Comparison of ENCODE assay signal across 1 cellular context in the genomic region with DNA sequence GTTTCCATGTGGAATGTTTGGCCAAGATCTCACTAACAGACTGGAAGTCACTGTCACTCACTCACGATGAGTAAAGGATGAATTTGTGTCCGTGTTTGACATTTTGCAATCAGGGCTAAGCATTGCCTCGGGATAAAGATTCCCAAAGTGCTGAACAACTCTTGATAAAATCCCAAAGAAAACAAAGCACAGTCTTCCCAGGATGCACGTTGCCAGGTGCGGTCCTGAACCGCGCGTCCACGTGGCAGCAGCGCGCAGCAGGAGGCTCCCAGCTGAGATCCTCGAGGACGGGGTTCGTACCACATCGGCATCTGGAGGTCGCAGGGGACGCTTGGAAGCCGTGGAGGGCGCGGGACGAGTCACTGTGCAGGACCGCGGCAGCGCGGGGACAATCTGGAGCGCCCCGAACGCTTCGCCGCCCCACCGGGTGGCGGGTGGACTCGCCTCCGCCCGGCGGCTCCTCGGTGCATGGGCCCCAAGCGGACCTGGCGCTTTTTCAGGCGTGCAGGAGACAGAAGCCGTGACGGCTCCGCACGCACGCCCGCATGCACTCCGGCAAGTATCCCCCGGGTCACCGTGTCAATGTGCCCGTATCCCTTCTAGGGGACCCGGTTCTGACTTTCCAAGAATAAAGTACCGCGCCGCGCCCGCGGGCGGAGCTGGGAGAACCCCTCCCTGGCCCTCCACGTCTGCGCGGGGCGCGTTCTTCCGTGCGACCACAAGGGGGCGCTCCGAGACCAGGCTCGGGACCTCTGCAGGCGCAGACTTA.
TF ChIP-seq lines count a peak whose summit lies in the region.

No MANE protein-coding gene starts in this region.

TF ChIP-seq in K562, 482 proteins besides CTCF, POLR2A, EP300 and RAD21 (continued from another document and continues in another):
- TF ChIP-seq, protein P1, sequence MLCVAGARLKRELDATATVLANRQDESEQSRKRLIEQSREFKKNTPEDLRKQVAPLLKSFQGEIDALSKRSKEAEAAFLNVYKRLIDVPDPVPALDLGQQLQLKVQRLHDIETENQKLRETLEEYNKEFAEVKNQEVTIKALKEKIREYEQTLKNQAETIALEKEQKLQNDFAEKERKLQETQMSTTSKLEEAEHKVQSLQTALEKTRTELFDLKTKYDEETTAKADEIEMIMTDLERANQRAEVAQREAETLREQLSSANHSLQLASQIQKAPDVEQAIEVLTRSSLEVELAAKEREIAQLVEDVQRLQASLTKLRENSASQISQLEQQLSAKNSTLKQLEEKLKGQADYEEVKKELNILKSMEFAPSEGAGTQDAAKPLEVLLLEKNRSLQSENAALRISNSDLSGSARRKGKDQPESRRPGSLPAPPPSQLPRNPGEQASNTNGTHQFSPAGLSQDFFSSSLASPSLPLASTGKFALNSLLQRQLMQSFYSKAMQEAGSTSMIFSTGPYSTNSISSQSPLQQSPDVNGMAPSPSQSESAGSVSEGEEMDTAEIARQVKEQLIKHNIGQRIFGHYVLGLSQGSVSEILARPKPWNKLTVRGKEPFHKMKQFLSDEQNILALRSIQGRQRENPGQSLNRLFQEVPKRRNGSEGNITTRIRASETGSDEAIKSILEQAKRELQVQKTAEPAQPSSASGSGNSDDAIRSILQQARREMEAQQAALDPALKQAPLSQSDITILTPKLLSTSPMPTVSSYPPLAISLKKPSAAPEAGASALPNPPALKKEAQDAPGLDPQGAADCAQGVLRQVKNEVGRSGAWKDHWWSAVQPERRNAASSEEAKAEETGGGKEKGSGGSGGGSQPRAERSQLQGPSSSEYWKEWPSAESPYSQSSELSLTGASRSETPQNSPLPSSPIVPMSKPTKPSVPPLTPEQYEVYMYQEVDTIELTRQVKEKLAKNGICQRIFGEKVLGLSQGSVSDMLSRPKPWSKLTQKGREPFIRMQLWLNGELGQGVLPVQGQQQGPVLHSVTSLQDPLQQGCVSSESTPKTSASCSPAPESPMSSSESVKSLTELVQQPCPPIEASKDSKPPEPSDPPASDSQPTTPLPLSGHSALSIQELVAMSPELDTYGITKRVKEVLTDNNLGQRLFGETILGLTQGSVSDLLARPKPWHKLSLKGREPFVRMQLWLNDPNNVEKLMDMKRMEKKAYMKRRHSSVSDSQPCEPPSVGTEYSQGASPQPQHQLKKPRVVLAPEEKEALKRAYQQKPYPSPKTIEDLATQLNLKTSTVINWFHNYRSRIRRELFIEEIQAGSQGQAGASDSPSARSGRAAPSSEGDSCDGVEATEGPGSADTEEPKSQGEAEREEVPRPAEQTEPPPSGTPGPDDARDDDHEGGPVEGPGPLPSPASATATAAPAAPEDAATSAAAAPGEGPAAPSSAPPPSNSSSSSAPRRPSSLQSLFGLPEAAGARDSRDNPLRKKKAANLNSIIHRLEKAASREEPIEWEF (CRISPR knock-in tag; IDR thresholded peaks at IDR 0.05): no peak
- TF ChIP-seq ZNF408 (CRISPR knock-in tag; IDR thresholded peaks at IDR 0.05; ENCODE audit: low read depth) (no peak), SIN3B (IDR thresholded peaks at IDR 0.05; ENCODE audit: low read depth) (no peak), TARDBP (IDR thresholded peaks at IDR 0.05) (no peak), ZNF174 (CRISPR knock-in tag; IDR thresholded peaks at IDR 0.05) (no peak), BRF1 (IDR thresholded peaks at IDR 0.05; ENCODE audit: borderline replicate concordance, extremely low read depth, insufficient read length) (no peak), RBM15 (IDR thresholded peaks at IDR 0.05; ENCODE audit: insufficient read depth, low read length) (no peak), ZBTB17 (CRISPR knock-in tag; IDR thresholded peaks at IDR 0.05) (no peak), TRIM28 (IDR thresholded peaks at IDR 0.05) (0 out of 2 replicates have a peak, but pooled peaks have one; percentile 71), PHB2 (IDR thresholded peaks at IDR 0.05; ENCODE audit: low read depth) (no peak), ZNF311 (CRISPR knock-in tag; IDR thresholded peaks at IDR 0.05) (no peak), ZNF24 (IDR thresholded peaks at IDR 0.05) (no peak), ZNF253 (CRISPR knock-in tag; conservative IDR thresholded peaks at IDR 0.05) (no peak), HIVEP1 (CRISPR knock-in tag; IDR thresholded peaks at IDR 0.05) (no peak), TAF7 (tag; IDR thresholded peaks at IDR 0.05) (no peak), SETDB1 (IDR thresholded peaks at IDR 0.05; ENCODE audit: low read length) (no peak), XRCC5 (IDR thresholded peaks at IDR 0.05; ENCODE audit: low read depth, low read length) (no peak), PHF21A (IDR thresholded peaks at IDR 0.05; ENCODE audit: borderline replicate concordance, low read depth) (peak; percentile 60; the same call in 1 of the 2 replicates), ATF7 (IDR thresholded peaks at IDR 0.05) (0 out of 2 replicates have a peak, but pooled peaks have one; percentile 47), NFATC3 (IDR thresholded peaks at IDR 0.05) (no peak), DDX20 (tag; IDR thresholded peaks at IDR 0.05; ENCODE audit: low read depth) (no peak), SAFB (IDR thresholded peaks at IDR 0.05; ENCODE audit: borderline replicate concordance, low read depth, low read length) (no peak), KDM4B (IDR thresholded peaks at IDR 0.05; ENCODE audit: borderline replicate concordance in 2 of 2, low read depth in 1 of 2) (no peak), TOE1 (IDR thresholded peaks at IDR 0.05; ENCODE audit: borderline replicate concordance) (peak; percentile 59; the same call in 1 of the 2 replicates), TOE1 (CRISPR knock-in tag; IDR thresholded peaks at IDR 0.05; ENCODE audit: borderline replicate concordance, low read depth) (no peak), ZNF184 (CRISPR knock-in tag; IDR thresholded peaks at IDR 0.05) (no peak), WHSC1 (IDR thresholded peaks at IDR 0.05; ENCODE audit: low read length) (no peak), TEAD1 (CRISPR knock-in tag; IDR thresholded peaks at IDR 0.05) (no peak), SPI1 (IDR thresholded peaks at IDR 0.05; ENCODE audit: borderline replicate concordance, low read depth, low read length) (no peak), SOX6 (IDR thresholded peaks at IDR 0.05) (peak; percentile 55), E2F3 (CRISPR knock-in tag; IDR thresholded peaks at IDR 0.05) (no peak), SIN3A (IDR thresholded peaks at IDR 0.05; ENCODE audit: borderline replicate concordance in 2 of 2, control insufficient read depth in 1 of 2, low read depth in 2 of 2, low read length in 2 of 2) (no peak), RCOR1 (IDR thresholded peaks at IDR 0.05; ENCODE audit: borderline replicate concordance in 1 of 2, low read depth in 2 of 2, low read length in 2 of 2) (peak in 1 of 2 experiments; percentile 69; a peak in 2 of 4 replicates), HDAC2 (IDR thresholded peaks at IDR 0.05) (no peak)
- TF ChIP-seq, protein P2, sequence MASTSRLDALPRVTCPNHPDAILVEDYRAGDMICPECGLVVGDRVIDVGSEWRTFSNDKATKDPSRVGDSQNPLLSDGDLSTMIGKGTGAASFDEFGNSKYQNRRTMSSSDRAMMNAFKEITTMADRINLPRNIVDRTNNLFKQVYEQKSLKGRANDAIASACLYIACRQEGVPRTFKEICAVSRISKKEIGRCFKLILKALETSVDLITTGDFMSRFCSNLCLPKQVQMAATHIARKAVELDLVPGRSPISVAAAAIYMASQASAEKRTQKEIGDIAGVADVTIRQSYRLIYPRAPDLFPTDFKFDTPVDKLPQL (IDR thresholded peaks at IDR 0.05; ENCODE audit: extremely low read depth, insufficient read length): no peak
- TF ChIP-seq, protein P3, sequence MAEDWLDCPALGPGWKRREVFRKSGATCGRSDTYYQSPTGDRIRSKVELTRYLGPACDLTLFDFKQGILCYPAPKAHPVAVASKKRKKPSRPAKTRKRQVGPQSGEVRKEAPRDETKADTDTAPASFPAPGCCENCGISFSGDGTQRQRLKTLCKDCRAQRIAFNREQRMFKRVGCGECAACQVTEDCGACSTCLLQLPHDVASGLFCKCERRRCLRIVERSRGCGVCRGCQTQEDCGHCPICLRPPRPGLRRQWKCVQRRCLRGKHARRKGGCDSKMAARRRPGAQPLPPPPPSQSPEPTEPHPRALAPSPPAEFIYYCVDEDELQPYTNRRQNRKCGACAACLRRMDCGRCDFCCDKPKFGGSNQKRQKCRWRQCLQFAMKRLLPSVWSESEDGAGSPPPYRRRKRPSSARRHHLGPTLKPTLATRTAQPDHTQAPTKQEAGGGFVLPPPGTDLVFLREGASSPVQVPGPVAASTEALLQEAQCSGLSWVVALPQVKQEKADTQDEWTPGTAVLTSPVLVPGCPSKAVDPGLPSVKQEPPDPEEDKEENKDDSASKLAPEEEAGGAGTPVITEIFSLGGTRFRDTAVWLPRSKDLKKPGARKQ (CRISPR knock-in tag; IDR thresholded peaks at IDR 0.05): no peak
- TF ChIP-seq, protein P4, sequence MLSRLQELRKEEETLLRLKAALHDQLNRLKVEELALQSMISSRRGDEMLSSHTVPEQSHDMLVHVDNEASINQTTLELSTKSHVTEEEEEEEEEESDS (CRISPR knock-in tag; IDR thresholded peaks at IDR 0.05): no peak
- TF ChIP-seq, protein P5, sequence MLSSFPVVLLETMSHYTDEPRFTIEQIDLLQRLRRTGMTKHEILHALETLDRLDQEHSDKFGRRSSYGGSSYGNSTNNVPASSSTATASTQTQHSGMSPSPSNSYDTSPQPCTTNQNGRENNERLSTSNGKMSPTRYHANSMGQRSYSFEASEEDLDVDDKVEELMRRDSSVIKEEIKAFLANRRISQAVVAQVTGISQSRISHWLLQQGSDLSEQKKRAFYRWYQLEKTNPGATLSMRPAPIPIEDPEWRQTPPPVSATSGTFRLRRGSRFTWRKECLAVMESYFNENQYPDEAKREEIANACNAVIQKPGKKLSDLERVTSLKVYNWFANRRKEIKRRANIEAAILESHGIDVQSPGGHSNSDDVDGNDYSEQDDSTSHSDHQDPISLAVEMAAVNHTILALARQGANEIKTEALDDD (IDR thresholded peaks at IDR 0.05): no peak
- TF ChIP-seq, protein P6, sequence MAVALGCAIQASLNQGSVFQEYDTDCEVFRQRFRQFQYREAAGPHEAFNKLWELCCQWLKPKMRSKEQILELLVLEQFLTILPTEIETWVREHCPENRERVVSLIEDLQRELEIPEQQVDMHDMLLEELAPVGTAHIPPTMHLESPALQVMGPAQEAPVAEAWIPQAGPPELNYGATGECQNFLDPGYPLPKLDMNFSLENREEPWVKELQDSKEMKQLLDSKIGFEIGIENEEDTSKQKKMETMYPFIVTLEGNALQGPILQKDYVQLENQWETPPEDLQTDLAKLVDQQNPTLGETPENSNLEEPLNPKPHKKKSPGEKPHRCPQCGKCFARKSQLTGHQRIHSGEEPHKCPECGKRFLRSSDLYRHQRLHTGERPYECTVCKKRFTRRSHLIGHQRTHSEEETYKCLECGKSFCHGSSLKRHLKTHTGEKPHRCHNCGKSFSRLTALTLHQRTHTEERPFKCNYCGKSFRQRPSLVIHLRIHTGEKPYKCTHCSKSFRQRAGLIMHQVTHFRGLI (CRISPR knock-in tag; IDR thresholded peaks at IDR 0.05): no peak
- TF ChIP-seq, protein P7, sequence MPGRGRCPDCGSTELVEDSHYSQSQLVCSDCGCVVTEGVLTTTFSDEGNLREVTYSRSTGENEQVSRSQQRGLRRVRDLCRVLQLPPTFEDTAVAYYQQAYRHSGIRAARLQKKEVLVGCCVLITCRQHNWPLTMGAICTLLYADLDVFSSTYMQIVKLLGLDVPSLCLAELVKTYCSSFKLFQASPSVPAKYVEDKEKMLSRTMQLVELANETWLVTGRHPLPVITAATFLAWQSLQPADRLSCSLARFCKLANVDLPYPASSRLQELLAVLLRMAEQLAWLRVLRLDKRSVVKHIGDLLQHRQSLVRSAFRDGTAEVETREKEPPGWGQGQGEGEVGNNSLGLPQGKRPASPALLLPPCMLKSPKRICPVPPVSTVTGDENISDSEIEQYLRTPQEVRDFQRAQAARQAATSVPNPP (IDR thresholded peaks at IDR 0.05; ENCODE audit: borderline replicate concordance, insufficient read depth, insufficient read length): no peak
- TF ChIP-seq, protein P8, sequence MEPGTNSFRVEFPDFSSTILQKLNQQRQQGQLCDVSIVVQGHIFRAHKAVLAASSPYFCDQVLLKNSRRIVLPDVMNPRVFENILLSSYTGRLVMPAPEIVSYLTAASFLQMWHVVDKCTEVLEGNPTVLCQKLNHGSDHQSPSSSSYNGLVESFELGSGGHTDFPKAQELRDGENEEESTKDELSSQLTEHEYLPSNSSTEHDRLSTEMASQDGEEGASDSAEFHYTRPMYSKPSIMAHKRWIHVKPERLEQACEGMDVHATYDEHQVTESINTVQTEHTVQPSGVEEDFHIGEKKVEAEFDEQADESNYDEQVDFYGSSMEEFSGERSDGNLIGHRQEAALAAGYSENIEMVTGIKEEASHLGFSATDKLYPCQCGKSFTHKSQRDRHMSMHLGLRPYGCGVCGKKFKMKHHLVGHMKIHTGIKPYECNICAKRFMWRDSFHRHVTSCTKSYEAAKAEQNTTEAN (CRISPR knock-in tag; IDR thresholded peaks at IDR 0.05): no peak
- TF ChIP-seq, protein P9, sequence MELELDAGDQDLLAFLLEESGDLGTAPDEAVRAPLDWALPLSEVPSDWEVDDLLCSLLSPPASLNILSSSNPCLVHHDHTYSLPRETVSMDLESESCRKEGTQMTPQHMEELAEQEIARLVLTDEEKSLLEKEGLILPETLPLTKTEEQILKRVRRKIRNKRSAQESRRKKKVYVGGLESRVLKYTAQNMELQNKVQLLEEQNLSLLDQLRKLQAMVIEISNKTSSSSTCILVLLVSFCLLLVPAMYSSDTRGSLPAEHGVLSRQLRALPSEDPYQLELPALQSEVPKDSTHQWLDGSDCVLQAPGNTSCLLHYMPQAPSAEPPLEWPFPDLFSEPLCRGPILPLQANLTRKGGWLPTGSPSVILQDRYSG (tag; conservative IDR thresholded peaks at IDR 0.05; ENCODE audit: low read depth): no peak
- TF ChIP-seq, protein P10, sequence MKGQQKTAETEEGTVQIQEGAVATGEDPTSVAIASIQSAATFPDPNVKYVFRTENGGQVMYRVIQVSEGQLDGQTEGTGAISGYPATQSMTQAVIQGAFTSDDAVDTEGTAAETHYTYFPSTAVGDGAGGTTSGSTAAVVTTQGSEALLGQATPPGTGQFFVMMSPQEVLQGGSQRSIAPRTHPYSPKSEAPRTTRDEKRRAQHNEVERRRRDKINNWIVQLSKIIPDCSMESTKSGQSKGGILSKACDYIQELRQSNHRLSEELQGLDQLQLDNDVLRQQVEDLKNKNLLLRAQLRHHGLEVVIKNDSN (CRISPR knock-in tag; IDR thresholded peaks at IDR 0.05): no peak
- TF ChIP-seq, protein P11, sequence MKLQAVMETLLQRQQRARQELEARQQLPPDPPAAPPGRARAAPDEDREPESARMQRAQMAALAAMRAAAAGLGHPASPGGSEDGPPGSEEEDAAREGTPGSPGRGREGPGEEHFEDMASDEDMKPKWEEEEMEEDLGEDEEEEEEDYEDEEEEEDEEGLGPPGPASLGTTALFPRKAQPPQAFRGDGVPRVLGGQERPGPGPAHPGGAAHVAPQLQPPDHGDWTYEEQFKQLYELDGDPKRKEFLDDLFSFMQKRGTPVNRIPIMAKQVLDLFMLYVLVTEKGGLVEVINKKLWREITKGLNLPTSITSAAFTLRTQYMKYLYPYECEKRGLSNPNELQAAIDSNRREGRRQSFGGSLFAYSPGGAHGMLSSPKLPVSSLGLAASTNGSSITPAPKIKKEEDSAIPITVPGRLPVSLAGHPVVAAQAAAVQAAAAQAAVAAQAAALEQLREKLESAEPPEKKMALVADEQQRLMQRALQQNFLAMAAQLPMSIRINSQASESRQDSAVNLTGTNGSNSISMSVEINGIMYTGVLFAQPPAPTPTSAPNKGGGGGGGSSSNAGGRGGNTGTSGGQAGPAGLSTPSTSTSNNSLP (IDR thresholded peaks at IDR 0.05; ENCODE audit: borderline replicate concordance, low read depth, low read length): no peak
